ENCODE assay signal across 8 cellular contexts in genomic region chr17:73091770-73092517, GRCh38. TPM values are rescaled to one million over a fixed set of nuclear protein-coding genes. Genes with fewer than 3 reads are reported as not detected.
DNase-seq lines count a peak whose midpoint lies in the region; ATAC-seq and TF ChIP-seq lines count a peak whose summit lies in the region.

No MANE protein-coding gene starts in this region.

- WGBS in psoas muscle, 3 donors = 5 to 8% (median 8%) methylated on average over 20 of the region's 20 CpGs

- H3K27me3 ChIP-seq in adipocyte (replicated peaks; ENCODE audit: control insufficient read depth, insufficient read depth, low read length) (no peaks in the 10 kb centered on the region), right atrium auricular region (no peaks in the 10 kb centered on the region), psoas muscle (ENCODE audit: insufficient read depth in 3 of 3, low read length in 2 of 3) (peaks cover 0 to 1% (median 0%) of the 10 kb centered on the region in 3 donors)

- H3K4me3 ChIP-seq in NB4 (ENCODE audit: low read depth, low read length) (peak overlapping the region; percentile 83), adipocyte (ENCODE audit: low read length) (peak overlapping the region; percentile 82), right atrium auricular region (peak overlapping the region; percentile 70 to 75), psoas muscle (peak overlapping the region; percentile 80)

- intact Hi-C loops in psoas muscle (cut with DNase I) = no loop called here

- DNase-seq in DMS53 (lab: John Stamatoyannopoulos, UW) (peak; percentile 67), NB4 (ENCODE audit: low read depth) (peak; percentile 60), adipocyte (ENCODE audit: low read depth) (peak; percentile 45), right atrium auricular region (ENCODE audit: low spot score) (no peak), psoas muscle (no peak), NCI-H1092 (lab: John Stamatoyannopoulos, UW) (no peak)

- H3K4me1 ChIP-seq in adipocyte (ENCODE audit: control insufficient read depth, insufficient read depth, low read length) = peaks cover 16% of the 10 kb centered on the region
- peaks cover 0 to 22% of the 10 kb centered on the region in 2 donors for H3K4me1 ChIP-seq in right atrium auricular region
- H3K4me1 ChIP-seq in psoas muscle = peaks cover 13% of the 10 kb centered on the region

- ATAC-seq in GM21526 (IDR thresholded peaks at IDR 0.05; ENCODE audit: low FRiP score, unreplicated experiment) = peak; percentile 15
- peak; percentile 29 to 51 (median 30) for ATAC-seq in psoas muscle
- no peak for ATAC-seq in HG02840 (IDR thresholded peaks at IDR 0.05; ENCODE audit: low FRiP score, unreplicated experiment)

- TF ChIP-seq CTCF in NB4 (IDR thresholded peaks at IDR 0.05; ENCODE audit: low read depth, low read length) (no peak), right atrium auricular region (IDR thresholded peaks at IDR 0.05) (no peak), psoas muscle (IDR thresholded peaks at IDR 0.05) (no peak)

- H3K9ac ChIP-seq in adipocyte (ENCODE audit: low read length) = peak overlapping the region; percentile 78

- TF ChIP-seq POLR2A in NB4 (IDR thresholded peaks at IDR 0.05; ENCODE audit: extremely low read depth, insufficient read length) = no peak

- no peaks in the 10 kb centered on the region for H3K9me3 ChIP-seq in adipocyte (ENCODE audit: control insufficient read depth, low read length)
- no peaks in the 10 kb centered on the region for H3K9me3 ChIP-seq in right atrium auricular region
- H3K9me3 ChIP-seq in psoas muscle = no peaks in the 10 kb centered on the region

- H3K36me3 ChIP-seq in adipocyte (ENCODE audit: control insufficient read depth, insufficient read depth, low read length, severe bottlenecking) = peaks cover 7% of the 10 kb centered on the region
- no peaks in the 10 kb centered on the region for H3K36me3 ChIP-seq in right atrium auricular region
- peaks cover 0 to 14% of the 10 kb centered on the region in 2 donors for H3K36me3 ChIP-seq in psoas muscle (ENCODE audit: insufficient read depth in 1 of 2, low read depth in 1 of 2)

- peak overlapping the region; percentile 59 to 67 for H3K27ac ChIP-seq in right atrium auricular region
- peak overlapping the region; percentile 80 for H3K27ac ChIP-seq in psoas muscle

RNA-seq across cellular contexts. Expression of gene SLC39A11, which starts 0.5 kb away (rescaled TPM):
- 10 to 100 TPM in 1 of 2 donors, 1 to 10 TPM in 1; 7.4 to 15.5 TPM for total RNA-seq in right atrium auricular region
- 1 to 10 TPM; 7.3 to 9.7 (median 8.6) TPM for total RNA-seq in psoas muscle
- polyA plus RNA-seq in psoas muscle = 1 to 10 TPM; 1.6 to 8.3 (median 2.6) TPM

Comparison
In these comparisons a context has a peak if more than half of its experiments do, and no peak if none do; other contexts are left out.
1. DNase-seq: peak in DMS53 (single experiment), NB4 (single experiment) and adipocyte (single experiment); none in right atrium auricular region (single experiment), psoas muscle (0 of 2) and NCI-H1092 (single experiment).
2. Peak in every context shown above with its lines, with median percentiles within 50 percentile points of each other: H3K4me3 ChIP-seq.